1 cellular context compared by ENCODE assay signal in genomic region chr17:55089955-55090573, GRCh38.
TF ChIP-seq lines count a peak whose summit lies in the region.

No MANE protein-coding gene starts in this region.

TF ChIP-seq in SK-N-SH, 30 proteins besides CTCF, POLR2A, EP300 and RAD21 (continued from another document):
- TF ChIP-seq USF2 (IDR thresholded peaks at IDR 0.05; ENCODE audit: borderline replicate concordance, low read depth, low read length) = no peak
TF ChIP-seq in SK-N-SH: peak in this region for 0.
